ENCODE assay signal across 26 cellular contexts in the genomic region with DNA sequence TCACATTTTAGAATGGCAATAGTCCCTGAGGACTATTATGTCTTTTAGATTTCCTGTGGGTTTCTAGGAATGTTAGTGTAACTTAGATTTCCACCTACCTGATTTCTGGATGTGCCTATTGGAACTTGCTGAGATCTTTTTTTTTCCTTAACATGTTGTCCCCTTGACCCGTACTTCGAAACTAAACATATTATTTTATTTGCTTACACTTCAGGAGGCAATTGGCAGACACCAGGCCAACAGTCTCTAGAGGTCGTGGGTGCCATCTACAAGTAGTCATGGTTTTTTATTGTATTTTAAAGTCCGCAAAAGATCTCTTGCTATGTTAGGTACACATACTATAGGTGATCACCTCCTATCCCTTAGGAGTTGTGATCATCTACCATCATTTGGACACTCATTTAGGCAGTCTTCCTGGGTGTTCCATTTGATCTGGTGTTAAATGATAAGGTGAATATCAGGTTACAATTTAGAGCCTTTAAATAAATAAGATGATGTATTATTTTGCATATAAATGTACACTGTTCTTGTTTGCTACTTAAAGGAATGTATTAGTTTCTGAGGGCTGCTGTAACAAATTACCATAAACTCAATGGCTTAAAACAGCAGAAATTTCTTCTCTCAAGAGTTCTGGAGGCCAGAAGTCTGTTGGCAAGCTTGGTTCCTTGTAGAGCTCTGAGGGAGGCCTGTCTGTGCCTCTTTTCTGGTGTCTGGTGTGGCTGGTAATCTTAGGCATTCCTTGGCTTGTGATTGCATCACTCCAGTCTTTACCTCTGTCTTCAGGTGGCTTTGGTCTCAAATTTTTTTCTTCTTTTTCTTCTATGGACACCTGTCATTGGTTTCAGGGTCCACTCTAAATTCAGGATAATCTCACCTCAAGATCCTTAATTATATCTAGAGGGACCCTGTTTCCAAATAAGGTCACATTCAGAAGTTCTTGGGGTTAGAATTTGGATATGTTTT.
DNase-seq lines count a peak whose midpoint lies in the region; ATAC-seq and TF ChIP-seq lines count a peak whose summit lies in the region.
"Had no signal": no experiment of that assay in that cellular context is flagged by ENCODE, and none has a peak within 500 bp of the region (broad histone marks: within the 10 kb centered on the region; RNA-seq: fewer than 3 reads in every experiment).

No MANE protein-coding gene starts in this region.

- H3K9me3 ChIP-seq in endodermal cell (ENCODE audit: control insufficient read depth, low read length) (no peaks in the 10 kb centered on the region), aorta (ENCODE audit: control insufficient read depth, low read length) (no peaks in the 10 kb centered on the region)
- H3K9me3 ChIP-seq: esophagus squamous epithelium, HAP-1, Peyer's patch, thoracic aorta, uterus had no signal

- no peak for TF ChIP-seq RAD21 in Ishikawa (IDR thresholded peaks at IDR 0.05; ENCODE audit: low read depth)

- intact Hi-C loops in aorta (cut with DNase I) = no loop called here

- no peak overlapping the region for H3K4me3 Mint-ChIP-seq in activated naive CD8-positive, alpha-beta T cell
- no peak overlapping the region for H3K4me3 Mint-ChIP-seq in activated naive CD8-positive, alpha-beta T cell treated with anti-CD3 and anti-CD28 coated beads for 36 hours
- no peak overlapping the region for H3K4me3 Mint-ChIP-seq in endodermal cell
- H3K4me3 Mint-ChIP-seq: activated CD8-positive, alpha-beta T cell treated with anti-CD3 and anti-CD28 coated beads, Interleukin-2, amount 10 ng/mL, durations not matched to agents 7 days and 5 days; CD8-positive, alpha-beta T cell; central memory CD8-positive, alpha-beta T cell had no signal

- ATAC-seq in aorta (ENCODE audit: low FRiP score) = no peak
- ATAC-seq: activated CD8-positive, alpha-beta T cell treated with anti-CD3 and anti-CD28 coated beads, Interleukin-2, amount 10 ng/mL, durations not matched to agents 7 days and 5 days; CD8-positive, alpha-beta T cell; right cardiac atrium had no signal

- H3K27me3 Mint-ChIP-seq in activated naive CD8-positive, alpha-beta T cell = no peaks in the 10 kb centered on the region
- no peaks in the 10 kb centered on the region for H3K27me3 Mint-ChIP-seq in activated naive CD8-positive, alpha-beta T cell treated with anti-CD3 and anti-CD28 coated beads for 36 hours
- H3K27me3 Mint-ChIP-seq in endodermal cell (ENCODE audit: insufficient read depth) = no peaks in the 10 kb centered on the region
- H3K27me3 Mint-ChIP-seq: central memory CD8-positive, alpha-beta T cell had no signal

- H3K9me3 Mint-ChIP-seq in activated naive CD8-positive, alpha-beta T cell (ENCODE audit: low read depth) = peaks cover 10% of the 10 kb centered on the region
- H3K9me3 Mint-ChIP-seq in activated naive CD8-positive, alpha-beta T cell treated with anti-CD3 and anti-CD28 coated beads for 36 hours = peaks cover 13% of the 10 kb centered on the region
- H3K9me3 Mint-ChIP-seq in endodermal cell = peaks cover 5% of the 10 kb centered on the region
- H3K9me3 Mint-ChIP-seq: central memory CD8-positive, alpha-beta T cell had no signal

- H3K36me3 ChIP-seq in endodermal cell (ENCODE audit: control insufficient read depth, insufficient read depth, low read length) (peaks cover 4% of the 10 kb centered on the region), aorta (ENCODE audit: control insufficient read depth in 1 of 2, insufficient read depth in 2 of 2, low read length in 1 of 2) (no peaks in the 10 kb centered on the region)
- H3K36me3 ChIP-seq: Peyer's patch, uterus had no signal

- H3K4me3 ChIP-seq in endodermal cell (ENCODE audit: low read length) (no peak overlapping the region), aorta (ENCODE audit: low read length in 2 of 2) (no peak overlapping the region)
- H3K4me3 ChIP-seq: esophagus squamous epithelium, HAP-1, Peyer's patch, spleen, thoracic aorta, uterus had no signal

- no peak for TF ChIP-seq CTCF in endodermal cell (conservative IDR thresholded peaks at IDR 0.05)

- no peak for TF ChIP-seq EP300 in Ishikawa (IDR thresholded peaks at IDR 0.05; ENCODE audit: borderline replicate concordance)

- H3K36me3 Mint-ChIP-seq in activated naive CD8-positive, alpha-beta T cell = peaks cover 26% of the 10 kb centered on the region
- peaks cover 56% of the 10 kb centered on the region for H3K36me3 Mint-ChIP-seq in activated naive CD8-positive, alpha-beta T cell treated with anti-CD3 and anti-CD28 coated beads for 36 hours
- H3K36me3 Mint-ChIP-seq in endodermal cell (ENCODE audit: low read depth) = peaks cover 20% of the 10 kb centered on the region

- H3K27me3 ChIP-seq in endodermal cell (ENCODE audit: control insufficient read depth, insufficient read depth, low read length, poor library complexity, severe bottlenecking) (no peaks in the 10 kb centered on the region), aorta (ENCODE audit: control insufficient read depth in 1 of 2, insufficient read depth in 2 of 2, low read length in 1 of 2) (no peaks in the 10 kb centered on the region)
- H3K27me3 ChIP-seq: esophagus squamous epithelium, Peyer's patch, spleen, uterus had no signal

- no peak overlapping the region for H3K9ac ChIP-seq in endodermal cell (ENCODE audit: extremely low read depth, low read length, poor library complexity, severe bottlenecking)

- H3K27ac Mint-ChIP-seq in activated naive CD8-positive, alpha-beta T cell = peak overlapping the region; percentile 46
- H3K27ac Mint-ChIP-seq in activated naive CD8-positive, alpha-beta T cell treated with anti-CD3 and anti-CD28 coated beads for 36 hours = no peak overlapping the region
- peak overlapping the region; percentile 36 for H3K27ac Mint-ChIP-seq in endodermal cell
- H3K27ac Mint-ChIP-seq: activated CD8-positive, alpha-beta T cell treated with anti-CD3 and anti-CD28 coated beads, Interleukin-2, amount 10 ng/mL, durations not matched to agents 7 days and 5 days; activated T-helper 2 cell treated with anti-CD3 and anti-CD28 coated beads, Interferon-gamma antibody, Interleukin-2, Interleukin-4, amounts not matched to agents 10 μg/mL and 5 μg/mL and 100 μg/mL, durations not matched to agents 14 hours and 24 hours and 36 hours; CD8-positive, alpha-beta T cell had no signal

- peaks cover 42% of the 10 kb centered on the region for H3K4me1 Mint-ChIP-seq in activated naive CD8-positive, alpha-beta T cell (ENCODE audit: low read depth)
- peaks cover 37% of the 10 kb centered on the region for H3K4me1 Mint-ChIP-seq in activated naive CD8-positive, alpha-beta T cell treated with anti-CD3 and anti-CD28 coated beads for 36 hours
- peaks cover 9% of the 10 kb centered on the region for H3K4me1 Mint-ChIP-seq in endodermal cell

- no peak for DNase-seq in activated naive CD8-positive, alpha-beta T cell treated with anti-CD3 and anti-CD28 coated beads for 36 hours
- no peak for DNase-seq in endodermal cell
- no peak for DNase-seq in activated CD4-positive, alpha-beta T cell treated with anti-CD3 and anti-CD28 coated beads, Interleukin-2, amount 50 U/mL, for 48 hours
- no peak for DNase-seq in aorta
- no peak for DNase-seq in NCI-H446 treated with DMSO at 0.1 percent for 48 hours (lab: John Stamatoyannopoulos, UW)
- no peak for DNase-seq in stimulated activated CD4-positive, alpha-beta T cell treated with anti-CD3 and anti-CD28 coated beads, Interleukin-1b, Interleukin-23, amount 100 ng/mL, for 48 hours
- DNase-seq: activated CD4-positive, alpha-beta T cell treated with anti-CD3 and anti-CD28 coated beads for 1 hour; activated CD8-positive, alpha-beta T cell treated with anti-CD3 and anti-CD28 coated beads, Interleukin-2, amount 10 ng/mL, durations not matched to agents 7 days and 5 days; CD8-positive, alpha-beta T cell; dermis blood vessel endothelial cell; esophagus squamous epithelium; KG1; NCI-H1436 treated with DMSO at 0.1 percent for 48 hours; NCI-H510A; Peyer's patch; posterior cingulate gyrus; right cardiac atrium; spleen; stimulated activated CD4-positive, alpha-beta T cell treated with anti-CD3 and anti-CD28 coated beads, Interleukin-4, amount 100 ng/mL, for 1 hour; uterus had no signal

- no peak overlapping the region for H3K27ac ChIP-seq in endodermal cell (ENCODE audit: low read depth, low read length)
- no peak overlapping the region for H3K27ac ChIP-seq in aorta (ENCODE audit: low read depth in 1 of 2, low read length in 2 of 2)
- H3K27ac ChIP-seq: esophagus squamous epithelium, Peyer's patch, spleen, thoracic aorta, uterus had no signal

- H3K4me1 ChIP-seq in endodermal cell (ENCODE audit: control insufficient read depth, insufficient read depth, low read length) = peaks cover 4% of the 10 kb centered on the region
- no peaks in the 10 kb centered on the region for H3K4me1 ChIP-seq in aorta (ENCODE audit: control insufficient read depth in 1 of 2, insufficient read depth in 2 of 2, low read length in 2 of 2)
- H3K4me1 ChIP-seq: esophagus squamous epithelium, HAP-1 had no signal

- whole genome bisulfite sequencing in endodermal cell (ENCODE audit: insufficient coverage in 1 of 2, insufficient read length in 1 of 2), 2 experiments = 95 to 100% methylated on average over 1 to 4 of the region's 4 CpGs
- WGBS in aorta, 2 donors = 95 to 97% methylated on average over 4 of the region's 4 CpGs

TF ChIP-seq in Ishikawa, 13 proteins besides CTCF, POLR2A, EP300 and RAD21:
- TF ChIP-seq FOXM1 (IDR thresholded peaks at IDR 0.05; ENCODE audit: borderline replicate concordance, low read depth) = no peak
- no peak for TF ChIP-seq TCF12 (IDR thresholded peaks at IDR 0.05; ENCODE audit: low read depth)
- TF ChIP-seq CEBPB (IDR thresholded peaks at IDR 0.05) = peak; percentile 64; the same call in 1 of the 2 replicates
